Comparison of ENCODE assay signal across 21 cellular contexts in genomic region chr17:43442711-43443110, GRCh38. TPM values are rescaled to one million over a fixed set of nuclear protein-coding genes. Genes with fewer than 3 reads are reported as not detected.
A peak's percentile ranks its signal among the peaks of the same experiment; 100 is the strongest.
DNase-seq lines count a peak whose midpoint lies in the region; ATAC-seq, FAIRE-seq and TF ChIP-seq lines count a peak whose summit lies in the region.
"Had no signal": no experiment of that assay in that cellular context is flagged by ENCODE, and none has a peak within 500 bp of the region (broad histone marks: within the 10 kb centered on the region; RNA-seq: fewer than 3 reads in every experiment).

No MANE protein-coding gene starts in this region.

- DNase-seq in Right ventricle myocardium inferior (ENCODE audit: missing footprints) (no peak), Right ventricle myocardium superior (no peak), astrocyte of the spinal cord (ENCODE audit: low read depth, low spot score) (peak; percentile 52), iris pigment epithelial cell (ENCODE audit: low read depth) (peak; percentile 41), superior temporal gyrus (ENCODE audit: extremely low spot score) (peak; percentile 47), GM19239 (ENCODE audit: insufficient read length, low spot score) (no peak), NCI-H2227 treated with DMSO at 0.1 percent for 48 hours (lab: John Stamatoyannopoulos, UW) (no peak)
- DNase-seq in activated naive CD4-positive, alpha-beta T cell treated with Interleukin-2 at 50 U/mL for 16 hours = no peak
- DNase-seq: 8988T; activated CD4-positive, CD25-positive, alpha-beta regulatory T cell; activated naive CD4-positive, alpha-beta T cell treated with anti-CD3 and anti-CD28 coated beads, Interleukin-2, amount 50 U/mL, for 16 hours; CD8-positive, alpha-beta memory T cell; GF-D8; heart right ventricle; left cardiac atrium; naive thymus-derived CD4-positive, alpha-beta T cell; NCI-H146; NCI-H446 treated with DMSO at 0.1 percent for 48 hours; OCI-M1; substantia nigra; T-cell had no signal

- no peak overlapping the region for H3K4me3 ChIP-seq in astrocyte of the spinal cord (ENCODE audit: low read depth, low read length)
- H3K4me3 ChIP-seq: heart right ventricle had no signal

- ATAC-seq in Right ventricle myocardium inferior (peak; percentile 37), Right ventricle myocardium superior (ENCODE audit: poor library complexity) (no peak)
- ATAC-seq: naive thymus-derived CD4-positive, alpha-beta T cell; T-cell had no signal

- intact Hi-C loops in Right ventricle myocardium inferior (cut with DNase I) (no loop called here), Right ventricle myocardium superior (cut with DNase I) (no loop called here)

- in situ Hi-C loops in astrocyte of the spinal cord (cut with HindIII; ENCODE audit: low sequenced_read_pairs) = no loop called here

- FAIRE-seq in GM19239 (lab: Jason Lieb, UNC) = no peak

- TF ChIP-seq CTCF in astrocyte of the spinal cord (IDR thresholded peaks at IDR 0.05; ENCODE audit: low read depth, low read length) = no peak

RNA-seq across cellular contexts. Expression of gene DHX8, which starts 41.1 kb away (rescaled TPM):
- total RNA-seq in Right ventricle myocardium inferior (22.3 TPM), Right ventricle myocardium superior (26.1 TPM)

RNA-seq across cellular contexts. Expression of gene ARL4D, which starts 43.9 kb away (rescaled TPM):
- total RNA-seq in Right ventricle myocardium inferior (8.4 TPM), Right ventricle myocardium superior (7.0 TPM)

Comparison
In these comparisons a context has a peak if more than half of its experiments do, and no peak if none do; other contexts are left out.
1. DNase-seq: peak in astrocyte of the spinal cord (single experiment), iris pigment epithelial cell (single experiment) and superior temporal gyrus (single experiment); none in Right ventricle myocardium inferior (single experiment), Right ventricle myocardium superior (single experiment), activated naive CD4-positive, alpha-beta T cell treated with Interleukin-2 at 50 U/mL for 16 hours (single experiment), GM19239 (single experiment) and NCI-H2227 treated with DMSO at 0.1 percent for 48 hours (single experiment).